Comparison of ENCODE assay signal across 1 cellular context in the genomic region with DNA sequence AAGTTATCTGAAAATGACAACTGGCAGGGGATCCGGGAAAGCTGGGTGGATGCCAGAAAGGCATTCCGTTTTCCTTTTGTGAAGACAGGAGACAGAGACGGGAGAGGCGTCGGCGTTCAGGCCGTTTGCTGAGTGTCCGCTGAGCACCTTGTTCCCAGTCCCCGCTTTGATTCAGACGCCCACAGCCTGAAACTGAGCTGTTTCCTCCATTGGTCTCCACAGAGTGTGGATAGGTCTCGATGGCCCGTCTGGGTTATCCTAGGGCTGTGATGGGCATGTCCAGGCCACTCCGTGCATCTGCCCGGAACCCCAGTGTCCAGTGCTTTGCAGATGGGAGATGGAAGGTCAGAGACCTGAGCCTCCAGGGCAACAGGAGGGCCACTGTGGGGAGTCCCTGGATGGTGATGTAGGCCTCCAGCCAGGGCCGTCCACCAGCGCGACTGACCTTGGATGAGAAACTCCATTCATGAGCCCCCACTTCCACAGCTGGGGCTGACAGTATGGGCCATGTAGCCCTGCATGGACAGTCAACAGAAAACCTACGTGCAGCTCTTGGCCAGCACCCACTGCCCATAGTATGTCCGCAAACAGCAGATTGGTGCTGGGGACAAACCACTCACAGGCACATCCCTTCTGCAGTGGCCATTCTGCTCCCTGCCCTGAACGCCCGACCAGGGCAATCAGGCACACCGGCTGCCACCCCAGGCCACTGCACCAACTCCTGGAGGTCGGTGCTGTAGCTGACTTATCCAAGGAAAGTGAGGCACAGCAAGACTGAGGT.
TF ChIP-seq lines count a peak whose summit lies in the region.

No MANE protein-coding gene starts in this region.

TF ChIP-seq in HEK293T, 16 proteins besides CTCF, POLR2A, EP300 and RAD21 (continued from another document):
- TF ChIP-seq BHLHE40 (IDR thresholded peaks at IDR 0.05; ENCODE audit: borderline replicate concordance) (no peak), SP1 (IDR thresholded peaks at IDR 0.05) (no peak), CTBP1 (IDR thresholded peaks at IDR 0.05; ENCODE audit: borderline replicate concordance) (no peak), LEF1 (IDR thresholded peaks at IDR 0.05; ENCODE audit: borderline replicate concordance) (no peak), FOXM1 (IDR thresholded peaks at IDR 0.05; ENCODE audit: borderline replicate concordance) (no peak), ELF4 (IDR thresholded peaks at IDR 0.05) (no peak), FOXA1 (IDR thresholded peaks at IDR 0.05) (no peak), HDGF (IDR thresholded peaks at IDR 0.05; ENCODE audit: borderline replicate concordance) (no peak), L3MBTL2 (conservative IDR thresholded peaks at IDR 0.05) (no peak)
